Comparison of ENCODE assay signal across 8 cellular contexts in genomic region chr14:103716091-103716801, GRCh38. TPM values are rescaled to one million over a fixed set of nuclear protein-coding genes. Genes with fewer than 3 reads are reported as not detected.
DNase-seq lines count a peak whose midpoint lies in the region; ATAC-seq lines count a peak whose summit lies in the region.

No MANE protein-coding gene starts in this region.

- H3K27ac ChIP-seq in naive thymus-derived CD4-positive, alpha-beta T cell (ENCODE audit: low read depth, low read length), result peak overlapping the region; percentile 64

- H3K27me3 Mint-ChIP-seq in naive thymus-derived CD4-positive, alpha-beta T cell, result peaks cover 0 to 2% (median 0%) of the 10 kb centered on the region in 5 donors

- H3K4me3 Mint-ChIP-seq in naive thymus-derived CD4-positive, alpha-beta T cell, result peak overlapping the region; percentile 61 to 98 (median 84)

- H3K4me1 ChIP-seq in naive thymus-derived CD4-positive, alpha-beta T cell (ENCODE audit: control insufficient read depth in 2 of 2, insufficient read depth in 2 of 2, low read length in 2 of 2), result peaks cover 8 to 13% of the 10 kb centered on the region in 2 donors

- peaks cover 0 to 4% (median 0%) of the 10 kb centered on the region in 11 donors for H3K9me3 Mint-ChIP-seq in naive thymus-derived CD4-positive, alpha-beta T cell

- H3K36me3 ChIP-seq in H7 (replicated peaks; ENCODE audit: control insufficient read depth, insufficient read depth, low read length), result peaks cover 4% of the 10 kb centered on the region
- H3K36me3 ChIP-seq in naive thymus-derived CD4-positive, alpha-beta T cell (ENCODE audit: control insufficient read depth in 2 of 3, insufficient read depth in 3 of 3, low read length in 3 of 3), result no peaks in the 10 kb centered on the region

- intact Hi-C loops in naive thymus-derived CD4-positive, alpha-beta T cell (cut with micrococcal nuclease), result loop anchor here (5.0 to 10.0 kb wide), 3 partner anchors 131 to 941 kb away; partner anchors contain the start of genes CKB (in 1 of the 2), PPP1R13B (in 1 of the 2) and TRAF3 (in 1 of the 2)

- ATAC-seq in naive thymus-derived CD4-positive, alpha-beta T cell, result no peak
- no peak for ATAC-seq in GM21619 (IDR thresholded peaks at IDR 0.05; ENCODE audit: unreplicated experiment)

- DNase-seq in GM03348 (ENCODE audit: low spot score), result peak; percentile 77
- DNase-seq in H7, result peak; percentile 84
- peak; percentile 17 for DNase-seq in RPMI7951 (ENCODE audit: low read depth)
- DNase-seq in epidermal melanocyte (ENCODE audit: insufficient read length, low spot score), result peak; percentile 56
- DNase-seq in naive thymus-derived CD4-positive, alpha-beta T cell, result peak in 2 of 9 donors; percentile 18 to 21
- DNase-seq in NCI-H2107 treated with DMSO at 0.1 percent for 48 hours (lab: John Stamatoyannopoulos, UW; ENCODE audit: unreplicated experiment), result no peak
- no peak for DNase-seq in HT-29 (ENCODE audit: low spot score)

- POLR2A ChIA-PET in naive thymus-derived CD4-positive, alpha-beta T cell (lab: Charles Lee), result interaction anchor here (0.5 to 1.2 kb wide), 4 partner anchors 31 to 1897 kb away, joined by 3 to 5 read pairs (median 3); partner anchors contain the start of gene KLC1

- CTCF ChIA-PET in naive thymus-derived CD4-positive, alpha-beta T cell (lab: Charles Lee), result no interaction called here

- peak overlapping the region; percentile 78 for H3K4me3 ChIP-seq in H7 (ENCODE audit: insufficient read depth, low read depth, low read length)
- H3K4me3 ChIP-seq in naive thymus-derived CD4-positive, alpha-beta T cell (ENCODE audit: low read length), result peak overlapping the region; percentile 43

- peaks cover 41 to 69% (median 54%) of the 10 kb centered on the region in 7 donors for H3K4me1 Mint-ChIP-seq in naive thymus-derived CD4-positive, alpha-beta T cell

- H3K27ac Mint-ChIP-seq in naive thymus-derived CD4-positive, alpha-beta T cell, result no peak overlapping the region

- no peaks in the 10 kb centered on the region; the same call in 1 of the 2 replicates for H3K27me3 ChIP-seq in H7 (ENCODE audit: control insufficient read depth, insufficient read depth, low read length)
- no peaks in the 10 kb centered on the region for H3K27me3 ChIP-seq in naive thymus-derived CD4-positive, alpha-beta T cell (ENCODE audit: control insufficient read depth in 2 of 2, insufficient read depth in 2 of 2, low read length in 2 of 2)

- no peaks in the 10 kb centered on the region for H3K9me3 ChIP-seq in naive thymus-derived CD4-positive, alpha-beta T cell (ENCODE audit: control insufficient read depth in 2 of 3, low read length in 3 of 3)

- H3K36me3 Mint-ChIP-seq in naive thymus-derived CD4-positive, alpha-beta T cell, result peaks cover 0 to 5% (median 0%) of the 10 kb centered on the region in 5 donors

RNA-seq across cellular contexts. Expression of gene ZFYVE21, which starts 0.6 kb away (rescaled TPM):
- 52.8 and 60.9 TPM in 2 replicates for total RNA-seq in H7 (2014; rRNA removed; shearing (Covaris generic))
- 34.5 and 37.0 TPM in 2 replicates for total RNA-seq in RPMI7951 (2014; rRNA removed; shearing (Covaris generic))
- 10 to 100 TPM in 4 of 5 experiments, 1 to 10 TPM in 1; 5.8 to 19.0 (median 16.8) TPM for total RNA-seq in naive thymus-derived CD4-positive, alpha-beta T cell
- 10 to 100 TPM in 1 of 2 donors, 1 to 10 TPM in 1; 8.9 to 15.6 TPM for polyA plus RNA-seq in naive thymus-derived CD4-positive, alpha-beta T cell
- total RNA-seq in HT-29 (2014; rRNA removed; shearing (Covaris generic)), result 37.6 and 40.0 TPM in 2 replicates

RNA-seq across cellular contexts. Expression of gene XRCC3, which starts 1.0 kb away (rescaled TPM):
- total RNA-seq in H7 (2014; rRNA removed; shearing (Covaris generic)), result 69.5 and 75.1 TPM in 2 replicates
- total RNA-seq in RPMI7951 (2014; rRNA removed; shearing (Covaris generic)), result 14.5 and 22.4 TPM in 2 replicates
- total RNA-seq in naive thymus-derived CD4-positive, alpha-beta T cell, result 10 to 100 TPM in 4 of 5 experiments, 1 to 10 TPM in 1; 9.3 to 38.9 (median 15.9) TPM
- polyA plus RNA-seq in naive thymus-derived CD4-positive, alpha-beta T cell, result 1 to 10 TPM; 5.1 to 5.7 TPM
- 84.5 and 86.3 TPM in 2 replicates for total RNA-seq in HT-29 (2014; rRNA removed; shearing (Covaris generic))

Comparison
In these comparisons a context has a peak if more than half of its experiments do, and no peak if none do; other contexts are left out.
1. DNase-seq: peak in GM03348 (single experiment), H7 (single experiment), RPMI7951 (single experiment) and epidermal melanocyte (single experiment); none in NCI-H2107 treated with DMSO at 0.1 percent for 48 hours (single experiment) and HT-29 (single experiment).